ENCODE assay signal across 13 cellular contexts in genomic region chr5:168472329-168472728, GRCh38. TPM values are rescaled to one million over a fixed set of nuclear protein-coding genes. Genes with fewer than 3 reads are reported as not detected.
DNase-seq lines count a peak whose midpoint lies in the region; ATAC-seq, FAIRE-seq and TF ChIP-seq lines count a peak whose summit lies in the region.
"Had no signal": no experiment of that assay in that cellular context is flagged by ENCODE, and none has a peak within 500 bp of the region (broad histone marks: within the 10 kb centered on the region; RNA-seq: fewer than 3 reads in every experiment).

No MANE protein-coding gene starts in this region.

- no peak overlapping the region for H3K4me2 ChIP-seq in K562 (ENCODE audit: insufficient read depth, low read length)

- H3K4me3 ChIP-seq in AG09309 (ENCODE audit: control insufficient read depth, low read depth, low read length) (no peak overlapping the region), K562 (no peak overlapping the region)
- H3K4me3 ChIP-seq: stomach had no signal

- ATAC-seq in K562 (peak; percentile 76), GM18511 (IDR thresholded peaks at IDR 0.05; ENCODE audit: unreplicated experiment) (no peak)

- in situ Hi-C loops in K562 (cut with MboI), result no loop called here

- H3K9me1 ChIP-seq in K562 (ENCODE audit: control insufficient read depth, insufficient read depth, low read length), result no peaks in the 10 kb centered on the region

- peak in 1 of 2 experiments; percentile 43; a peak in 3 of 4 replicates for TF ChIP-seq RAD21 in K562 (CRISPR knock-in tag; conservative IDR thresholded peaks at IDR 0.05 in 1 of 2, IDR thresholded peaks at IDR 0.05 in 1 of 2)

- no peaks in the 10 kb centered on the region for H3K36me3 ChIP-seq in K562 (ENCODE audit: control insufficient read depth, insufficient read depth, low read length)

- no peak overlapping the region for H3K9ac ChIP-seq in K562 (ENCODE audit: insufficient read depth in 1 of 2, low read depth in 2 of 2, low read length in 2 of 2)

- no TSS peak for BruUV-seq in K562 (replicated peaks; lab: Mats Ljungman, UMichigan)

- no peak for TF ChIP-seq EP300 in K562 (IDR thresholded peaks at IDR 0.05; ENCODE audit: low read length)

- POLR2A ChIA-PET in K562 (lab: Yijun Ruan, JAX), result interaction anchor here (0.7 kb wide), 1 partner anchor 177 kb away, joined by 3 read pairs; no protein-coding TSS in a partner anchor

- DNase-seq in AG09309 (ENCODE audit: low read depth) (peak; percentile 92), HTR-8/SVneo (ENCODE audit: insufficient read length, low spot score) (peak; percentile 93), K562 (ENCODE audit: extremely low read depth in 1 of 4, low spot score in 3 of 4) (peak in 2 of 4 experiments; percentile 18 to 23), kidney tubule cell (ENCODE audit: low spot score) (peak; percentile 84), NCI-H345 treated with DMSO at 0.1 percent for 48 hours (lab: John Stamatoyannopoulos, UW; ENCODE audit: unreplicated experiment) (no peak), NCI-H2196 (lab: John Stamatoyannopoulos, UW; ENCODE audit: unreplicated experiment) (no peak), NCI-H1930 (lab: John Stamatoyannopoulos, UW) (no peak)
- DNase-seq: activated effector memory CD4-positive, alpha-beta T cell treated with Interleukin-2 at 50 U/mL for 16 hours; stomach; WERI-Rb-1 had no signal

- intact Hi-C loops in K562 (cut with micrococcal nuclease), result no loop called here

- TF ChIP-seq POLR2A in K562 (conservative IDR thresholded peaks at IDR 0.05), result no peak

- no peaks in the 10 kb centered on the region for H3K79me2 ChIP-seq in K562 (ENCODE audit: control insufficient read depth, insufficient read depth, low read length)

- peak; percentile 82 for FAIRE-seq in HTR-8/SVneo (lab: Jason Lieb, UNC)
- peak; percentile 6 for FAIRE-seq in K562 (lab: Jason Lieb, UNC)

- no peak overlapping the region for H3K27ac ChIP-seq in K562 (ENCODE audit: extremely low read depth, low read depth, low read length)
- H3K27ac ChIP-seq: stomach, WERI-Rb-1 had no signal

- H3K27me3 ChIP-seq in K562 (ENCODE audit: control insufficient read depth in 2 of 2, insufficient read depth in 2 of 2, low read length in 2 of 2), result peaks cover 22 to 50% of the 10 kb centered on the region in 2 experiments
- H3K27me3 ChIP-seq: stomach had no signal

- no peaks in the 10 kb centered on the region for H3K9me3 ChIP-seq in K562 (replicated peaks; ENCODE audit: control insufficient read depth, insufficient read depth, low read depth, low read length)
- H3K9me3 ChIP-seq: stomach had no signal

- WGBS in K562 (ENCODE audit: insufficient coverage, low coverage, missing lambda C conversion rate), result 2% methylated on average over 5 of the region's 5 CpGs

- peak; percentile 41 for TF ChIP-seq CTCF in AG09309 (IDR thresholded peaks at IDR 0.05; ENCODE audit: control insufficient read depth, insufficient read depth, low read depth, low read length, missing control alignments)
- peak in 2 of 3 experiments; percentile 16 to 27; a peak in 1 of 6 replicates for TF ChIP-seq CTCF in K562 (IDR thresholded peaks at IDR 0.05 in 2 of 3, conservative IDR thresholded peaks at IDR 0.05 in 1 of 3; ENCODE audit: insufficient read depth in 2 of 3, low read depth in 1 of 3, low read length in 3 of 3)

- H3K4me1 ChIP-seq in K562 (replicated peaks in 1 of 2; ENCODE audit: control insufficient read depth in 2 of 2, insufficient read depth in 2 of 2, low read length in 2 of 2), result peaks cover 0 to 3% of the 10 kb centered on the region in 2 experiments; a peak in 1 of 5 replicates
- H3K4me1 ChIP-seq: stomach had no signal

- H4K20me1 ChIP-seq in K562 (replicated peaks; ENCODE audit: control insufficient read depth, insufficient read depth, low read length), result no peaks in the 10 kb centered on the region

- H2AFZ ChIP-seq in K562 (ENCODE audit: low read depth, low read length), result no peak overlapping the region

- CTCF ChIA-PET in K562 (lab: Yijun Ruan, JAX; ENCODE audit: low intra/inter-chr PET ratio), result no interaction called here

TF ChIP-seq in K562, 482 proteins besides CTCF, POLR2A, EP300 and RAD21:
- TF ChIP-seq EP400 (IDR thresholded peaks at IDR 0.05), result no peak
- no peak for TF ChIP-seq BMI1 (IDR thresholded peaks at IDR 0.05; ENCODE audit: low read length)
- TF ChIP-seq TEAD1 (CRISPR knock-in tag; IDR thresholded peaks at IDR 0.05), result peak in 1 of 2 experiments; percentile 21; a peak in 1 of 4 replicates
- peak; percentile 60 for TF ChIP-seq TEAD4 (IDR thresholded peaks at IDR 0.05; ENCODE audit: low read length)
- TF ChIP-seq TEAD4 (CRISPR knock-in tag; IDR thresholded peaks at IDR 0.05; ENCODE audit: borderline replicate concordance), result no peak
- TF ChIP-seq ATF7 (IDR thresholded peaks at IDR 0.05), result 0 out of 2 replicates have a peak, but pooled peaks have one; percentile 33
TF ChIP-seq in K562: peak in this region for 3.

RNA-seq across cellular contexts. Expression of gene RARS1, which starts 13.9 kb away (rescaled TPM):
- 68.3 and 208 TPM in 2 replicates for total RNA-seq in K562 (2011; cell fraction: chromatin; rRNA removed; ENCODE audit: low replicate concordance)
- total RNA-seq in K562 (2011; cell fraction: nucleolus; rRNA removed), result 29.7 and 35.0 TPM in 2 replicates
- 66.5 and 86.3 TPM in 2 replicates for total RNA-seq in K562 (2011; cell fraction: nucleoplasm; rRNA removed)
- total RNA-seq in K562 (2014; rRNA removed) (97.0 and 109 TPM in 2 replicates), K562 (2014; rRNA removed; fragmentation: Illumina TruSeq; extraction: Trizol) (179 and 201 TPM in 2 replicates), K562 (2015; rRNA removed; fragmentation: Illumina TruSeq; extraction: Trizol) (135 and 151 TPM in 2 replicates), K562 (2021) (115 and 123 TPM in 2 replicates)
- polyA plus RNA-seq in K562 (2011; rRNA removed) (113 and 155 TPM in 2 replicates), K562 (2014; fragmentation: Illumina TruSeq; extraction: Trizol) (128 and 134 TPM in 2 replicates), K562 (2014; fragmentation: Nextera tagmentation; extraction: Ambion mirVana) (100 to 1,000 TPM; 139 to 196 TPM), K562 (2014; rRNA removed) (106 and 115 TPM in 2 replicates)
- polyA plus RNA-seq in K562 (2011; cell fraction: cytosol; rRNA removed), result 21.5 and 50.4 TPM in 2 replicates
- 34.0 and 58.0 TPM in 2 replicates for polyA plus RNA-seq in K562 (2011; cell fraction: nucleus; rRNA removed)
- polyA plus RNA-seq in K562 (2012), result 64.3 and 125 TPM in 2 replicates
- 163 and 169 TPM in 2 replicates for polyA minus RNA-seq in K562 (2011; rRNA and poly(A)+ RNA removed)
- 38.4 and 62.4 TPM in 2 replicates for polyA minus RNA-seq in K562 (2011; cell fraction: cytosol; rRNA and poly(A)+ RNA removed)
- 23.7 and 40.7 TPM in 2 replicates for polyA minus RNA-seq in K562 (2011; cell fraction: nucleus; rRNA and poly(A)+ RNA removed)

RNA-seq across cellular contexts. Expression of gene FBLL1, which starts 56.8 kb away (rescaled TPM):
- total RNA-seq in K562 (2011; cell fraction: chromatin; rRNA removed; ENCODE audit: low replicate concordance), result 0.25 TPM in 1 of 2 replicates, not detected in the other
- total RNA-seq in K562 (2011; cell fraction: nucleolus; rRNA removed), result not detected in 2 replicates
- not detected in 2 replicates for total RNA-seq in K562 (2011; cell fraction: nucleoplasm; rRNA removed)
- total RNA-seq in K562 (2014; rRNA removed) (not detected in 2 replicates), K562 (2014; rRNA removed; fragmentation: Illumina TruSeq; extraction: Trizol) (not detected in 2 replicates), K562 (2015; rRNA removed; fragmentation: Illumina TruSeq; extraction: Trizol) (not detected in 2 replicates), K562 (2021) (not detected in 2 replicates)
- polyA plus RNA-seq in K562 (2011; rRNA removed) (not detected in 2 replicates), K562 (2014; fragmentation: Illumina TruSeq; extraction: Trizol) (not detected in 2 replicates), K562 (2014; fragmentation: Nextera tagmentation; extraction: Ambion mirVana) (not detected), K562 (2014; rRNA removed) (not detected in 2 replicates)
- polyA plus RNA-seq in K562 (2011; cell fraction: cytosol; rRNA removed), result not detected in 2 replicates
- polyA plus RNA-seq in K562 (2011; cell fraction: nucleus; rRNA removed), result 0.07 and 0.13 TPM in 2 replicates
- polyA plus RNA-seq in K562 (2012), result not detected in 2 replicates
- polyA minus RNA-seq in K562 (2011; rRNA and poly(A)+ RNA removed), result not detected in 2 replicates
- 1.2 TPM in 1 of 2 replicates, not detected in the other for polyA minus RNA-seq in K562 (2011; cell fraction: cytosol; rRNA and poly(A)+ RNA removed)
- polyA minus RNA-seq in K562 (2011; cell fraction: nucleus; rRNA and poly(A)+ RNA removed), result not detected in 2 replicates
- total RNA-seq: mononuclear cell had no signal
- polyA plus RNA-seq: IgD-negative memory B cell had no signal

Comparison
In these comparisons a context has a peak if more than half of its experiments do, and no peak if none do; other contexts are left out.
1. DNase-seq: peak in AG09309 (single experiment), HTR-8/SVneo (single experiment) and kidney tubule cell (single experiment); none in NCI-H345 treated with DMSO at 0.1 percent for 48 hours (single experiment), NCI-H2196 (single experiment) and NCI-H1930 (0 of 2).